In genomic region chr15:86398986-86399677, GRCh38 we compare ENCODE assay signal across 26 cellular contexts.
"Had no signal": no experiment of that assay in that cellular context is flagged by ENCODE, and none has a peak within 500 bp of the region (broad histone marks: within the 10 kb centered on the region; RNA-seq: fewer than 3 reads in every experiment).

No MANE protein-coding gene starts in this region.

- H3K4me3 Mint-ChIP-seq: activated CD4-positive, alpha-beta T cell treated with anti-CD3 and anti-CD28 coated beads, Interleukin-2, amount 10 ng/mL, durations not matched to agents 7 days and 5 days; activated CD8-positive, alpha-beta memory T cell treated with anti-CD3 and anti-CD28 coated beads, Interleukin-2, amount 10 ng/mL, durations not matched to agents 7 days and 5 days; activated CD8-positive, alpha-beta T cell treated with anti-CD3 and anti-CD28 coated beads for 36 hours; activated naive CD8-positive, alpha-beta T cell treated with anti-CD3 and anti-CD28 coated beads, Interleukin-2, amount 50 U/mL, for 24 hours; activated T-helper 1 cell treated with anti-CD3 and anti-CD28 coated beads, Interleukin-12 subunit alpha, Interleukin-12 subunit beta, Interleukin-2, Interleukin-4 antibody, amounts not matched to agents 30 ng/mL and 10 ng/mL and 1 ng/mL, durations not matched to agents 14 hours and 24 hours and 36 hours; nephron progenitor cell; stimulated activated memory B cell treated with anti-CD40 and anti-IgM and Interleukin-4, amounts not matched to agents 10 μg/mL and 1 μg/mL and 100 μg/mL, for 72 hours; type B pancreatic cell had no signal

- H3K9me3 ChIP-seq: body of pancreas, mucosa of descending colon, stomach, vagina had no signal

- H3K9me3 Mint-ChIP-seq: activated CD4-positive, alpha-beta T cell treated with anti-CD3 and anti-CD28 coated beads, Interleukin-2, amount 10 ng/mL, durations not matched to agents 7 days and 5 days; activated CD8-positive, alpha-beta T cell treated with anti-CD3 and anti-CD28 coated beads for 36 hours; activated naive CD8-positive, alpha-beta T cell treated with anti-CD3 and anti-CD28 coated beads, Interleukin-2, amount 50 U/mL, for 24 hours; activated T-helper 1 cell treated with anti-CD3 and anti-CD28 coated beads, Interleukin-12 subunit alpha, Interleukin-12 subunit beta, Interleukin-2, Interleukin-4 antibody, amounts not matched to agents 30 ng/mL and 10 ng/mL and 1 ng/mL, durations not matched to agents 14 hours and 24 hours and 36 hours; nephron progenitor cell; stimulated activated memory B cell treated with anti-CD40 and anti-IgM and Interleukin-4, amounts not matched to agents 10 μg/mL and 1 μg/mL and 100 μg/mL, for 72 hours; type B pancreatic cell had no signal

- H3K4me3 ChIP-seq: body of pancreas, cardiac muscle cell, mucosa of descending colon, stomach, suprapubic skin, vagina had no signal

- H3K36me3 Mint-ChIP-seq: activated CD8-positive, alpha-beta memory T cell treated with anti-CD3 and anti-CD28 coated beads, Interleukin-2, amount 10 ng/mL, durations not matched to agents 7 days and 5 days; stimulated activated memory B cell treated with anti-CD40 and anti-IgM and Interleukin-4, amounts not matched to agents 10 μg/mL and 1 μg/mL and 100 μg/mL, for 72 hours; type B pancreatic cell had no signal

- H3K4me1 ChIP-seq: body of pancreas, stomach, suprapubic skin, vagina had no signal

- H3K27me3 Mint-ChIP-seq: activated CD4-positive, alpha-beta T cell treated with anti-CD3 and anti-CD28 coated beads, Interleukin-2, amount 10 ng/mL, durations not matched to agents 7 days and 5 days; activated CD8-positive, alpha-beta memory T cell treated with anti-CD3 and anti-CD28 coated beads, Interleukin-2, amount 10 ng/mL, durations not matched to agents 7 days and 5 days; activated naive CD8-positive, alpha-beta T cell treated with anti-CD3 and anti-CD28 coated beads, Interleukin-2, amount 50 U/mL, for 24 hours; stimulated activated memory B cell treated with anti-CD40 and anti-IgM and Interleukin-4, amounts not matched to agents 10 μg/mL and 1 μg/mL and 100 μg/mL, for 72 hours had no signal

- H3K27ac Mint-ChIP-seq: activated CD4-positive, alpha-beta T cell treated with anti-CD3 and anti-CD28 coated beads, Interleukin-2, amount 10 ng/mL, durations not matched to agents 7 days and 5 days; activated CD8-positive, alpha-beta memory T cell treated with anti-CD3 and anti-CD28 coated beads, Interleukin-2, amount 10 ng/mL, durations not matched to agents 7 days and 5 days; activated CD8-positive, alpha-beta T cell treated with anti-CD3 and anti-CD28 coated beads for 36 hours; activated naive CD8-positive, alpha-beta T cell treated with anti-CD3 and anti-CD28 coated beads, Interleukin-2, amount 50 U/mL, for 24 hours; activated T-helper 1 cell treated with anti-CD3 and anti-CD28 coated beads, Interleukin-12 subunit alpha, Interleukin-12 subunit beta, Interleukin-2, Interleukin-4 antibody, amounts not matched to agents 30 ng/mL and 10 ng/mL and 1 ng/mL, durations not matched to agents 14 hours and 24 hours and 36 hours; nephron progenitor cell; stimulated activated memory B cell treated with anti-CD40 and anti-IgM and Interleukin-4, amounts not matched to agents 10 μg/mL and 1 μg/mL and 100 μg/mL, for 72 hours; type B pancreatic cell had no signal

- DNase-seq: activated CD4-positive, alpha-beta T cell treated with anti-CD3 and anti-CD28 coated beads, Interleukin-2, amount 10 ng/mL, durations not matched to agents 7 days and 5 days; activated CD8-positive, alpha-beta memory T cell treated with anti-CD3 and anti-CD28 coated beads, Interleukin-2, amount 10 ng/mL, durations not matched to agents 7 days and 5 days; activated CD8-positive, alpha-beta T cell treated with anti-CD3 and anti-CD28 coated beads for 36 hours; activated gamma-delta T cell; activated naive CD4-positive, alpha-beta T cell treated with anti-CD3 and anti-CD28 coated beads, Interleukin-2, amount 50 U/mL, for 16 hours; activated naive CD8-positive, alpha-beta T cell treated with anti-CD3 and anti-CD28 coated beads, Interleukin-2, amount 50 U/mL, for 24 hours; activated T-cell treated with anti-CD3 and anti-CD28 coated beads for 4 hours; glutamatergic neuron; hypothalamus; mesendoderm; nephron progenitor cell; nucleus accumbens; retina; small intestine; stimulated activated CD4-positive, alpha-beta T cell treated with anti-CD3 and anti-CD28 coated beads, Interleukin-15, amount 100 ng/mL, for 24 hours; stomach; T-helper 2 cell had no signal

- H3K4me1 Mint-ChIP-seq: activated CD4-positive, alpha-beta T cell treated with anti-CD3 and anti-CD28 coated beads, Interleukin-2, amount 10 ng/mL, durations not matched to agents 7 days and 5 days; activated CD8-positive, alpha-beta memory T cell treated with anti-CD3 and anti-CD28 coated beads, Interleukin-2, amount 10 ng/mL, durations not matched to agents 7 days and 5 days; activated naive CD8-positive, alpha-beta T cell treated with anti-CD3 and anti-CD28 coated beads, Interleukin-2, amount 50 U/mL, for 24 hours; nephron progenitor cell; stimulated activated memory B cell treated with anti-CD40 and anti-IgM and Interleukin-4, amounts not matched to agents 10 μg/mL and 1 μg/mL and 100 μg/mL, for 72 hours had no signal

- H3K27ac ChIP-seq: body of pancreas, cardiac muscle cell, epithelial cell of prostate, stomach, suprapubic skin, vagina had no signal

- H3K36me3 ChIP-seq: cardiac muscle cell, stomach, suprapubic skin, vagina had no signal

- H3K27me3 ChIP-seq: body of pancreas, cardiac muscle cell, stomach, suprapubic skin, vagina had no signal
